In genomic region chr7:65719122-65719798, GRCh38 we compare ENCODE assay signal across 8 cellular contexts.
A peak's percentile ranks its signal among the peaks of the same experiment; 100 is the strongest.
DNase-seq lines count a peak whose midpoint lies in the region; ATAC-seq and TF ChIP-seq lines count a peak whose summit lies in the region.
"Not testable (repeated sequence)": the region's sequence is repeated elsewhere in the genome, so short reads cannot be mapped to it uniquely, and the experiment has no call there.

No MANE protein-coding gene starts in this region.

- H2AK5ac ChIP-seq in mesenchymal stem cell (ENCODE audit: low read length, severe bottlenecking) = not testable (repeated sequence)

- not testable (repeated sequence) for H2BK5ac ChIP-seq in mesenchymal stem cell (ENCODE audit: low read depth, low read length, poor library complexity, severe bottlenecking)

- not testable (repeated sequence) for H3K4ac ChIP-seq in mesenchymal stem cell (ENCODE audit: low read depth in 1 of 2, low read length in 2 of 2)

- not testable (repeated sequence) for H3K14ac ChIP-seq in mesenchymal stem cell (ENCODE audit: low read length in 2 of 2)

- not testable (repeated sequence) for H3K4me1 ChIP-seq in mesenchymal stem cell (ENCODE audit: control insufficient read depth, insufficient read depth, low read depth, low read length)

- H3K27me3 ChIP-seq in mesenchymal stem cell (ENCODE audit: control insufficient read depth in 1 of 2, insufficient read depth in 1 of 2, low read length in 2 of 2) = not testable (repeated sequence)

- peak; percentile 91 for DNase-seq in DMS53 (lab: John Stamatoyannopoulos, UW)
- peak; percentile 69 for DNase-seq in NCI-H1092 treated with DMSO at 0.1 percent for 48 hours (lab: John Stamatoyannopoulos, UW)
- DNase-seq in NCI-H2107 treated with DMSO at 0.1 percent for 48 hours (lab: John Stamatoyannopoulos, UW; ENCODE audit: unreplicated experiment) = peak; percentile 2
- DNase-seq in NCI-H748 treated with DMSO at 0.1 percent for 48 hours (lab: John Stamatoyannopoulos, UW) = peak; percentile 60
- DNase-seq in SHP77 (lab: John Stamatoyannopoulos, UW) = peak; percentile 30 to 50
- peak; percentile 7 for DNase-seq in choroid plexus epithelial cell (ENCODE audit: low read depth)
- not testable (repeated sequence) for DNase-seq in left colon
- peak; percentile 3 for DNase-seq in mesenchymal stem cell

- not testable (repeated sequence) for H3K36me3 ChIP-seq in mesenchymal stem cell (ENCODE audit: control insufficient read depth in 1 of 2, insufficient read depth in 2 of 2, low read depth in 1 of 2, low read length in 2 of 2)

- not testable (repeated sequence) for H4K91ac ChIP-seq in mesenchymal stem cell (ENCODE audit: low read length)

- not testable (repeated sequence) for H2BK15ac ChIP-seq in mesenchymal stem cell (ENCODE audit: low read depth, poor library complexity, severe bottlenecking)

- H3K18ac ChIP-seq in mesenchymal stem cell (ENCODE audit: low read depth in 1 of 2, low read length in 2 of 2) = not testable (repeated sequence)

- not testable (repeated sequence) for H2BK12ac ChIP-seq in mesenchymal stem cell (ENCODE audit: low read length in 2 of 2)

- H3K9me3 ChIP-seq in mesenchymal stem cell (ENCODE audit: control insufficient read depth, low read length) = not testable (repeated sequence)

- no CpG with 5 or more reads among the region's 4 CpGs for WGBS in mesenchymal stem cell

- ATAC-seq in left colon = peak; percentile 42

- H3K79me1 ChIP-seq in mesenchymal stem cell (replicated peaks; ENCODE audit: low read length, poor library complexity, severe bottlenecking) = not testable (repeated sequence)

- H4K8ac ChIP-seq in mesenchymal stem cell (ENCODE audit: low read length) = not testable (repeated sequence)

- H3K23ac ChIP-seq in mesenchymal stem cell (ENCODE audit: low read length in 2 of 2) = not testable (repeated sequence)

- H3K9ac ChIP-seq in mesenchymal stem cell (ENCODE audit: low read length) = not testable (repeated sequence)

- intact Hi-C loops in left colon (cut with DNase I, micrococcal nuclease) = not testable (repeated sequence)

- not testable (repeated sequence) for TF ChIP-seq CTCF in choroid plexus epithelial cell (conservative IDR thresholded peaks at IDR 0.05; ENCODE audit: low read depth, low read length)

- not testable (repeated sequence) for H3K4me3 ChIP-seq in choroid plexus epithelial cell (ENCODE audit: low read depth, low read length); mesenchymal stem cell (ENCODE audit: insufficient read depth in 1 of 2, low read depth in 1 of 2, low read length in 2 of 2)

- H3K4me2 ChIP-seq in mesenchymal stem cell (ENCODE audit: low read length, poor library complexity, severe bottlenecking) = not testable (repeated sequence)

- H2AFZ ChIP-seq in mesenchymal stem cell (ENCODE audit: low read depth, low read length) = not testable (repeated sequence)

- H3K27ac ChIP-seq in mesenchymal stem cell (ENCODE audit: low read length, poor library complexity, severe bottlenecking) = not testable (repeated sequence)

- H2BK120ac ChIP-seq in mesenchymal stem cell (ENCODE audit: low read depth, low read length) = not testable (repeated sequence)
